In the genomic region with DNA sequence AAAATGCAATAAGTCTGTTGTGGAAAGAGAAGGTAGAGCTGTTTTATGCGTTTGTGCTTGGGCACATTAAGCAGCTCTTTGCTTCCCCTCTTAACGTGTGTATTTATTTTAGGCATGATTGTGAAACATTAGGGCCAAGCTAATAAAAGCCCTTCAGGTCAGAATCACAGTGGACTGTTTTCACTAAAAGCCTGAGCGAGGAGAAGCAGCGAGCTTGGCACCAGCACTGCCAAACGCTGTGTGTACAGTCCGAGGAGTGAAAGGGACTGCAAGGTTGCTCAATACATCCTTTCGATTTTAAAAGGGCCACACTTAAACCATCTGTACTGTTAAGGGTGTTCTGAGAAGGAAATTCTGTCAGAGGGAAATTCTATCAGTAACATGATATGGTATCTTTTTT, we compare ENCODE assay signal across 1 cellular context.
TF ChIP-seq lines count a peak whose summit lies in the region.

No MANE protein-coding gene starts in this region.

TF ChIP-seq in IMR-90, 13 proteins besides CTCF, POLR2A, EP300 and RAD21:
- TF ChIP-seq NFE2L2 (IDR thresholded peaks at IDR 0.05; ENCODE audit: low read depth, low read length) (no peak), CEBPB (IDR thresholded peaks at IDR 0.05; ENCODE audit: low read depth, low read length) (peak; percentile 65)
TF ChIP-seq in IMR-90: peak in this region for 1.
